ENCODE assay signal across 8 cellular contexts in genomic region chr7:113289140-113289740, GRCh38.
DNase-seq lines count a peak whose midpoint lies in the region; ATAC-seq lines count a peak whose summit lies in the region.

No MANE protein-coding gene starts in this region.

- DNase-seq in AG20443 (ENCODE audit: low spot score) (peak; percentile 59), RPMI7951 (ENCODE audit: low read depth) (peak; percentile 40), glomerular visceral epithelial cell (ENCODE audit: extremely low spot score) (peak; percentile 22), C1 segment of cervical spinal cord (lab: John Stamatoyannopoulos, UW) (no peak), putamen (ENCODE audit: low spot score) (no peak)

- peak; percentile 58 for ATAC-seq in GM18508 (IDR thresholded peaks at IDR 0.05; ENCODE audit: insufficient read depth, unreplicated experiment)
- peak; percentile 54 for ATAC-seq in HG03280 (IDR thresholded peaks at IDR 0.05; ENCODE audit: unreplicated experiment)
- no peak for ATAC-seq in GM19452 (IDR thresholded peaks at IDR 0.05; ENCODE audit: unreplicated experiment)

Comparison
In these comparisons a context has a peak if more than half of its experiments do, and no peak if none do; other contexts are left out.
1. DNase-seq: peak in AG20443 (single experiment), RPMI7951 (single experiment) and glomerular visceral epithelial cell (single experiment); none in C1 segment of cervical spinal cord (0 of 14) and putamen (single experiment).